ENCODE assay signal across 8 cellular contexts in genomic region chr19:44207126-44207803, GRCh38. TPM values are rescaled to one million over a fixed set of nuclear protein-coding genes. Genes with fewer than 3 reads are reported as not detected.
DNase-seq lines count a peak whose midpoint lies in the region; ATAC-seq and TF ChIP-seq lines count a peak whose summit lies in the region.

No MANE protein-coding gene starts in this region.

- DNase-seq in BJ (ENCODE audit: low read depth) = peak; percentile 57
- DNase-seq in NCI-H774 (lab: John Stamatoyannopoulos, UW) = peak; percentile 89
- DNase-seq in activated CD8-positive, alpha-beta memory T cell treated with anti-CD3 and anti-CD28 coated beads for 48 hours (ENCODE audit: low read depth in 2 of 3, low spot score in 2 of 3) = peak; percentile 31 to 59 (median 45)
- DNase-seq in effector memory CD4-positive, alpha-beta T cell = peak; percentile 56 to 71 (median 63)
- peak; percentile 89 to 94 for DNase-seq in lung microvascular endothelial cell (ENCODE audit: low read depth in 2 of 2)
- peak; percentile 44 to 66 (median 60) for DNase-seq in stimulated activated CD4-positive, alpha-beta T cell treated with anti-CD3 and anti-CD28 coated beads, TNF-alpha, amount 100 ng/mL, for 4 hours (ENCODE audit: low read depth in 3 of 3)

- no peaks in the 10 kb centered on the region for H3K4me1 ChIP-seq in effector memory CD4-positive, alpha-beta T cell (ENCODE audit: control insufficient read depth, insufficient read depth, low read length, poor library complexity, severe bottlenecking)

- CTCF ChIA-PET in BJ (lab: Yijun Ruan, JAX) = interaction anchor here (0.5 to 0.9 kb wide), 2 partner anchors 43 to 762 kb away, joined by 3 to 5 read pairs; partner anchors contain the start of gene ZNF226

- no peaks in the 10 kb centered on the region for H3K9me3 ChIP-seq in effector memory CD4-positive, alpha-beta T cell (ENCODE audit: control insufficient read depth, low read length)

- POLR2A ChIA-PET in BJ (lab: Charles Lee) = no interaction called here

- ATAC-seq in GM19324 (IDR thresholded peaks at IDR 0.05; ENCODE audit: low FRiP score, unreplicated experiment) = peak; percentile 95
- peak; percentile 53 for ATAC-seq in HG03469 (IDR thresholded peaks at IDR 0.05; ENCODE audit: unreplicated experiment)

- H3K36me3 ChIP-seq in BJ (ENCODE audit: control insufficient read depth, insufficient read depth, low read length) = no peaks in the 10 kb centered on the region
- no peaks in the 10 kb centered on the region for H3K36me3 ChIP-seq in effector memory CD4-positive, alpha-beta T cell (ENCODE audit: control insufficient read depth, insufficient read depth, low read length)

- peak overlapping the region; percentile 77 for H3K4me3 ChIP-seq in BJ (ENCODE audit: low read depth, low read length)
- peak overlapping the region; percentile 69 for H3K4me3 ChIP-seq in effector memory CD4-positive, alpha-beta T cell (ENCODE audit: insufficient read depth, low read depth, low read length, poor library complexity, severe bottlenecking)

- H3K27ac ChIP-seq in effector memory CD4-positive, alpha-beta T cell (ENCODE audit: insufficient read depth, low read length, poor library complexity, severe bottlenecking) = peak overlapping the region; percentile 40

- TF ChIP-seq CTCF in BJ (IDR thresholded peaks at IDR 0.05; ENCODE audit: insufficient read depth, low read depth, low read length) = no peak

- no peaks in the 10 kb centered on the region for H3K27me3 ChIP-seq in BJ (ENCODE audit: control insufficient read depth, insufficient read depth, low read length)
- no peaks in the 10 kb centered on the region for H3K27me3 ChIP-seq in effector memory CD4-positive, alpha-beta T cell (replicated peaks; ENCODE audit: control insufficient read depth, insufficient read depth, low read length, poor library complexity, severe bottlenecking)

RNA-seq across cellular contexts. Expression of gene ZNF227, which starts 5.1 kb away (rescaled TPM):
- 5.9 and 7.7 TPM in 2 replicates for polyA plus RNA-seq in BJ (2011; rRNA removed)
- 7.7 and 11.1 TPM in 2 replicates for polyA minus RNA-seq in BJ (2011; rRNA and poly(A)+ RNA removed)
- total RNA-seq in lung microvascular endothelial cell = 14.4 and 18.1 TPM in 2 replicates

RNA-seq across cellular contexts. Expression of gene ZNF226, which starts 42.4 kb away (rescaled TPM):
- polyA plus RNA-seq in BJ (2011; rRNA removed) = 11.0 and 16.4 TPM in 2 replicates
- polyA minus RNA-seq in BJ (2011; rRNA and poly(A)+ RNA removed) = 7.3 TPM in 2 replicates
- total RNA-seq in lung microvascular endothelial cell = 12.0 and 13.1 TPM in 2 replicates

RNA-seq across cellular contexts. Expression of gene ZNF233, which starts 52.4 kb away (rescaled TPM):
- polyA plus RNA-seq in BJ (2011; rRNA removed) = 0.61 and 1.4 TPM in 2 replicates
- polyA minus RNA-seq in BJ (2011; rRNA and poly(A)+ RNA removed) = 1.4 and 1.8 TPM in 2 replicates
- total RNA-seq in lung microvascular endothelial cell = 1.3 and 1.8 TPM in 2 replicates

Comparison
In these comparisons a context has a peak if more than half of its experiments do, and no peak if none do; other contexts are left out.
1. Peak in every context shown above with its lines: DNase-seq, ATAC-seq, H3K4me3 ChIP-seq and H3K27ac ChIP-seq.